1 cellular context compared by ENCODE assay signal in genomic region chr13:112588490-112589297, GRCh38.
A peak's percentile ranks its signal among the peaks of the same experiment; 100 is the strongest.
TF ChIP-seq lines count a peak whose summit lies in the region.

No MANE protein-coding gene starts in this region.

TF ChIP-seq in HepG2, 621 proteins besides CTCF, POLR2A, EP300 and RAD21 (continued from another document):
- no peak for TF ChIP-seq THRA (CRISPR knock-in tag; IDR thresholded peaks at IDR 0.05; ENCODE audit: borderline replicate concordance)
- TF ChIP-seq ZNF737 (CRISPR knock-in tag; IDR thresholded peaks at IDR 0.05; ENCODE audit: borderline replicate concordance) = no peak
- no peak for TF ChIP-seq SP2 (CRISPR knock-in tag; IDR thresholded peaks at IDR 0.05)
- TF ChIP-seq PRPF4 (IDR thresholded peaks at IDR 0.05; ENCODE audit: low read depth, low read length, poor library complexity, severe bottlenecking) = peak; percentile 0
- TF ChIP-seq HNF4G (IDR thresholded peaks at IDR 0.05; ENCODE audit: borderline replicate concordance, low read depth, low read length) = no peak
- no peak for TF ChIP-seq HNF4G (CRISPR knock-in tag; IDR thresholded peaks at IDR 0.05; ENCODE audit: borderline replicate concordance, low read depth)
TF ChIP-seq in HepG2: peak in this region for 10.
